Comparison of ENCODE assay signal across 16 cellular contexts in the genomic region with DNA sequence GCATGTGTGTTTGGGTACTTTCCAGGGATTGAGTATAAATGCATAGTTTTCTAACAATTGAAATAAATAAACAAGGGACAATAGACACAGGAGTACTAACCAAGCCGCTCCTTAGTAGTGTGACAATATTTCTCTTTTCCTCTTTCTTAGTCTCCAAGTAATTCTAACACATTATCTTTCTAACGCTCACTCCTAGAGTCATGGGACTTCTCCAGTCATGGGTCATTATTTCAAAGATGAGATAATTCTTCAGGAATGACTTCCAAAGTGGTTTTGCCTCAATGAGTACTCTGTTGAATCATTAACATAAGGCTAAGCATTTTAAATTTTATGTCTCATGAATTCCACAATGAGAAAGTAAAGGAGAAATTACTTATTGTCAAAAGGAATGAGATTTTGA.
DNase-seq lines count a peak whose midpoint lies in the region; ATAC-seq, FAIRE-seq and TF ChIP-seq lines count a peak whose summit lies in the region.
"Had no signal": no experiment of that assay in that cellular context is flagged by ENCODE, and none has a peak within 500 bp of the region (broad histone marks: within the 10 kb centered on the region; RNA-seq: fewer than 3 reads in every experiment).

No MANE protein-coding gene starts in this region.

- POLR2A ChIA-PET in BJ (lab: Charles Lee) = interaction anchor here (0.7 kb wide), 1 partner anchor 150 kb away, joined by 3 read pairs; no protein-coding TSS in a partner anchor

- no peaks in the 10 kb centered on the region for H3K27me3 Mint-ChIP-seq in nephron (ENCODE audit: low read depth)
- H3K27me3 Mint-ChIP-seq: activated CD4-positive, alpha-beta T cell treated with anti-CD3 and anti-CD28 coated beads, Interleukin-2, amount 10 ng/mL, durations not matched to agents 24 days and 14 days; CD4-positive, alpha-beta T cell had no signal

- TF ChIP-seq CTCF in BJ (IDR thresholded peaks at IDR 0.05; ENCODE audit: insufficient read depth, low read depth, low read length) (no peak), epithelial cell of proximal tubule (conservative IDR thresholded peaks at IDR 0.05; ENCODE audit: low read depth, low read length) (no peak), nephron (IDR thresholded peaks at IDR 0.05; ENCODE audit: unreplicated experiment in 3 of 3) (no peak)

- H3K36me3 ChIP-seq in BJ (ENCODE audit: control insufficient read depth, insufficient read depth, low read length) = no peaks in the 10 kb centered on the region

- peak overlapping the region; percentile 44 to 95 (median 45) for H3K27ac Mint-ChIP-seq in nephron
- H3K27ac Mint-ChIP-seq: activated CD4-positive, alpha-beta T cell treated with anti-CD3 and anti-CD28 coated beads, Interleukin-2, amount 10 ng/mL, durations not matched to agents 24 days and 14 days; CD4-positive, alpha-beta T cell had no signal

- DNase-seq in BJ (ENCODE audit: low read depth) = peak; percentile 83
- DNase-seq in RCC 7860 (ENCODE audit: low spot score) = peak; percentile 98
- peak; percentile 95 for DNase-seq in epithelial cell of proximal tubule (ENCODE audit: low read depth)
- DNase-seq in HK-2 (ENCODE audit: unreplicated experiment) = no peak
- DNase-seq in GM12892 (ENCODE audit: insufficient read length) = no peak
- no peak for DNase-seq in dermis blood vessel endothelial cell
- DNase-seq: activated CD4-positive, alpha-beta T cell treated with anti-CD3 and anti-CD28 coated beads, Interleukin-2, amount 10 ng/mL, durations not matched to agents 24 days and 14 days; caudate nucleus; CD4-positive, alpha-beta T cell; erythroblast; MG63; retina; stimulated activated CD4-positive, alpha-beta T cell treated with anti-CD3 and anti-CD28 coated beads, Interleukin-4, amount 100 ng/mL, for 24 hours; stimulated activated naive CD8-positive, alpha-beta T cell treated with anti-CD3 and anti-CD28 coated beads, Interleukin-15, Interleukin-2, amounts not matched to agents 100 U/mL and 50 U/mL, for 24 hours had no signal

- H3K9me3 Mint-ChIP-seq in nephron = peaks cover 13% of the 10 kb centered on the region
- H3K9me3 Mint-ChIP-seq: activated CD4-positive, alpha-beta T cell treated with anti-CD3 and anti-CD28 coated beads, Interleukin-2, amount 10 ng/mL, durations not matched to agents 24 days and 14 days; CD4-positive, alpha-beta T cell had no signal

- no peak for ATAC-seq in HG03457 (IDR thresholded peaks at IDR 0.05; ENCODE audit: unreplicated experiment)
- ATAC-seq: stimulated activated naive CD8-positive, alpha-beta T cell treated with anti-CD3 and anti-CD28 coated beads, Interleukin-15, Interleukin-2, amounts not matched to agents 100 U/mL and 50 U/mL, for 24 hours had no signal

- H3K27me3 ChIP-seq in BJ (ENCODE audit: control insufficient read depth, insufficient read depth, low read length) = no peaks in the 10 kb centered on the region
- H3K27me3 ChIP-seq: MG63 had no signal

- TF ChIP-seq POLR2A in GM12892 (IDR thresholded peaks at IDR 0.05; ENCODE audit: low read depth, low read length) = no peak

- FAIRE-seq in RCC 7860 (lab: Jason Lieb, UNC) (peak; percentile 100), GM12892 (lab: Jason Lieb, UNC) (no peak)

- CTCF ChIA-PET in BJ (lab: Yijun Ruan, JAX) = interaction anchor here (1.0 kb wide), 1 partner anchor 548 kb away, joined by 3 read pairs; no protein-coding TSS in a partner anchor

- no peak overlapping the region for H3K4me3 ChIP-seq in BJ (ENCODE audit: low read depth, low read length)
- no peak overlapping the region for H3K4me3 ChIP-seq in epithelial cell of proximal tubule (ENCODE audit: low read depth, low read length)
- H3K4me3 ChIP-seq: MG63 had no signal

- no peaks in the 10 kb centered on the region for H3K36me3 Mint-ChIP-seq in nephron (ENCODE audit: low read depth)

- H3K4me1 Mint-ChIP-seq in nephron = peaks cover 38% of the 10 kb centered on the region
- H3K4me1 Mint-ChIP-seq: activated CD4-positive, alpha-beta T cell treated with anti-CD3 and anti-CD28 coated beads, Interleukin-2, amount 10 ng/mL, durations not matched to agents 24 days and 14 days had no signal

- no peak overlapping the region for H3K4me3 Mint-ChIP-seq in nephron
- H3K4me3 Mint-ChIP-seq: activated CD4-positive, alpha-beta T cell treated with anti-CD3 and anti-CD28 coated beads, Interleukin-2, amount 10 ng/mL, durations not matched to agents 24 days and 14 days; CD4-positive, alpha-beta T cell had no signal

Comparison
In these comparisons a context has a peak if more than half of its experiments do, and no peak if none do; other contexts are left out.
1. DNase-seq: peak in BJ (single experiment), RCC 7860 (single experiment) and epithelial cell of proximal tubule (single experiment); none in HK-2 (single experiment), GM12892 (single experiment) and dermis blood vessel endothelial cell (single experiment).